ENCODE assay signal across 8 cellular contexts in genomic region chr19:12806242-12807131, GRCh38. TPM values are rescaled to one million over a fixed set of nuclear protein-coding genes. Genes with fewer than 3 reads are reported as not detected.
A peak's percentile ranks its signal among the peaks of the same experiment; 100 is the strongest.
DNase-seq lines count a peak whose midpoint lies in the region; ATAC-seq and TF ChIP-seq lines count a peak whose summit lies in the region.

Gene RNASEH2A, plus strand, starts transcription at chr19:12806584. Its CDS starts 90 bp downstream, at chr19:12806674.

- H3K36me3 Mint-ChIP-seq in neural progenitor cell = peaks cover 12% of the 10 kb centered on the region

- DNase-seq in DMS53 (lab: John Stamatoyannopoulos, UW) (peak; percentile 95), GM23248 (peak; percentile 97), SHP77 treated with DMSO at 0.1 percent for 48 hours (lab: John Stamatoyannopoulos, UW) (peak; percentile 80), foreskin keratinocyte (peak in 1 of 2 donors; percentile 72), neural progenitor cell (ENCODE audit: low spot score) (peak; percentile 97)
- peak; percentile 78 for DNase-seq in activated gamma-delta T cell treated with anti-CD3 and anti-CD28 coated beads, Interleukin-2, amount 50 U/mL, for 16 hours (ENCODE audit: low read depth)

- peak; percentile 84 for ATAC-seq in foreskin keratinocyte

- H3K9me3 ChIP-seq in GM23248 (ENCODE audit: low read depth) (no peaks in the 10 kb centered on the region), Loucy (ENCODE audit: insufficient read depth, low read depth, low read length) (no peaks in the 10 kb centered on the region), neural progenitor cell (ENCODE audit: low read depth) (no peaks in the 10 kb centered on the region), subcutaneous abdominal adipose tissue (ENCODE audit: control insufficient read depth in 5 of 5, low read length in 5 of 5) (no peaks in the 10 kb centered on the region)

- H3F3A ChIP-seq in GM23248 (ENCODE audit: insufficient read depth) (no peaks in the 10 kb centered on the region), Loucy (ENCODE audit: low read depth) (no peaks in the 10 kb centered on the region), neural progenitor cell (ENCODE audit: low read depth) (peaks cover 10% of the 10 kb centered on the region)

- WGBS in GM23248 (ENCODE audit: low coverage in 1 of 2, low lambda C conversion rate in 2 of 2, missing lambda C conversion rate in 2 of 2), 2 experiments = 4% methylated on average over 64 to 68 of the region's 68 CpGs

- peak within 1 kb of the TSS; percentile 95 for H2AFZ ChIP-seq in GM23248
- peak within 1 kb of the TSS; percentile 96 for H2AFZ ChIP-seq in Loucy (ENCODE audit: low read length)
- H2AFZ ChIP-seq in neural progenitor cell (replicated peaks) = peak within 1 kb of the TSS; percentile 94

- H3K79me2 ChIP-seq in GM23248 (ENCODE audit: insufficient read depth) (peaks cover 6% of the 10 kb centered on the region; the same call in 1 of the 2 replicates), Loucy (ENCODE audit: insufficient read depth, low read length) (peaks cover 23% of the 10 kb centered on the region), neural progenitor cell (ENCODE audit: low read depth) (peaks cover 16% of the 10 kb centered on the region)

- H3K27me3 Mint-ChIP-seq in neural progenitor cell (ENCODE audit: insufficient read depth, low read depth) = peaks cover 8% of the 10 kb centered on the region

- H3K4me1 Mint-ChIP-seq in neural progenitor cell = peaks cover 26% of the 10 kb centered on the region

- H3K4me3 Mint-ChIP-seq in neural progenitor cell = peak within 1 kb of the TSS; percentile 95

- H3K4me2 ChIP-seq in GM23248 (ENCODE audit: unreplicated experiment) = peak within 1 kb of the TSS; percentile 91
- peak within 1 kb of the TSS; percentile 94 for H3K4me2 ChIP-seq in Loucy (ENCODE audit: low read depth, low read length, poor library complexity, severe bottlenecking)
- H3K4me2 ChIP-seq in neural progenitor cell = peak within 1 kb of the TSS; percentile 95

- H3K36me3 ChIP-seq in GM23248 (ENCODE audit: low read depth) (no peaks in the 10 kb centered on the region), Loucy (ENCODE audit: insufficient read depth, low read length) (no peaks in the 10 kb centered on the region), neural progenitor cell (no peaks in the 10 kb centered on the region), subcutaneous abdominal adipose tissue (ENCODE audit: control insufficient read depth in 5 of 5, insufficient read depth in 5 of 5, low read length in 5 of 5) (peaks cover 0 to 10% (median 3%) of the 10 kb centered on the region in 5 donors)

- peak within 1 kb of the TSS; percentile 84 for H3K9ac ChIP-seq in GM23248
- peak within 1 kb of the TSS; percentile 93 for H3K9ac ChIP-seq in Loucy (ENCODE audit: low read depth, low read length, poor library complexity, severe bottlenecking)
- peak within 1 kb of the TSS; percentile 32 for H3K9ac ChIP-seq in neural progenitor cell
- peak within 1 kb of the TSS; percentile 38 to 90 (median 78) for H3K9ac ChIP-seq in subcutaneous abdominal adipose tissue (ENCODE audit: low read length in 5 of 5)

- H3K4me1 ChIP-seq in GM23248 (ENCODE audit: insufficient read depth) (no peaks in the 10 kb centered on the region), Loucy (ENCODE audit: insufficient read depth, low read length, poor library complexity, severe bottlenecking) (peaks cover 19% of the 10 kb centered on the region), foreskin keratinocyte (no peaks in the 10 kb centered on the region), neural progenitor cell (peaks cover 6% of the 10 kb centered on the region), subcutaneous abdominal adipose tissue (ENCODE audit: control insufficient read depth in 5 of 5, insufficient read depth in 5 of 5, low read length in 5 of 5) (peaks cover 3 to 29% (median 26%) of the 10 kb centered on the region in 5 donors)

- no peaks in the 10 kb centered on the region for H3K9me3 Mint-ChIP-seq in neural progenitor cell

- in situ Hi-C loops in GM23248 (cut with MboI) = no loop called here

- H3K27me3 ChIP-seq in GM23248 (replicated peaks; ENCODE audit: insufficient read depth) = no peaks in the 10 kb centered on the region
- H3K27me3 ChIP-seq in Loucy (ENCODE audit: insufficient read depth, low read length, poor library complexity, severe bottlenecking) = no peaks in the 10 kb centered on the region
- H3K27me3 ChIP-seq in foreskin keratinocyte = no peaks in the 10 kb centered on the region
- H3K27me3 ChIP-seq in neural progenitor cell = peaks cover 12% of the 10 kb centered on the region
- no peaks in the 10 kb centered on the region for H3K27me3 ChIP-seq in subcutaneous abdominal adipose tissue (ENCODE audit: control insufficient read depth in 5 of 5, insufficient read depth in 4 of 5, low read length in 5 of 5)

- peak within 1 kb of the TSS; percentile 90 for H3K4me3 ChIP-seq in GM23248
- peak within 1 kb of the TSS; percentile 94 for H3K4me3 ChIP-seq in Loucy (ENCODE audit: low read length, poor library complexity, severe bottlenecking)
- peak within 1 kb of the TSS; percentile 74 for H3K4me3 ChIP-seq in neural progenitor cell
- H3K4me3 ChIP-seq in subcutaneous abdominal adipose tissue (ENCODE audit: low read depth in 1 of 5, low read length in 5 of 5) = peak within 1 kb of the TSS; percentile 71 to 81 (median 75)

- H4K20me1 ChIP-seq in GM23248 (ENCODE audit: insufficient read depth) (no peaks in the 10 kb centered on the region), Loucy (ENCODE audit: insufficient read depth, low read length, poor library complexity, severe bottlenecking) (no peaks in the 10 kb centered on the region), neural progenitor cell (ENCODE audit: low read depth) (no peaks in the 10 kb centered on the region)

- no peaks in the 10 kb centered on the region for H3K9me2 ChIP-seq in GM23248 (ENCODE audit: insufficient read depth)
- no peaks in the 10 kb centered on the region for H3K9me2 ChIP-seq in Loucy (replicated peaks; ENCODE audit: low read depth, low read length)

- peak within 1 kb of the TSS; percentile 99 for H3K27ac Mint-ChIP-seq in neural progenitor cell

- TF ChIP-seq CTCF in Loucy (conservative IDR thresholded peaks at IDR 0.05; ENCODE audit: low read length) = 0 out of 2 replicates have a peak, but pooled peaks have one; percentile 11
- peak; percentile 15 for TF ChIP-seq CTCF in foreskin keratinocyte (conservative IDR thresholded peaks at IDR 0.05)
- peak; percentile 7 for TF ChIP-seq CTCF in neural progenitor cell (IDR thresholded peaks at IDR 0.05)

- H3K27ac ChIP-seq in GM23248 (no peak within 1 kb of the TSS), foreskin keratinocyte (no peak within 1 kb of the TSS), neural progenitor cell (no peak within 1 kb of the TSS), subcutaneous abdominal adipose tissue (ENCODE audit: low read depth, low read length) (peak within 1 kb of the TSS; percentile 30)

RNA-seq across cellular contexts. Expression of gene RNASEH2A, which starts in this region (rescaled TPM):
- total RNA-seq in GM23248 (2014; rRNA removed; shearing (Covaris generic)) = 8.2 and 16.9 TPM in 2 replicates
- polyA plus RNA-seq in GM23248 (2016; fragmentation: Nextera tagmentation; extraction: Ambion mirVana) (23.8 and 32.3 TPM in 2 replicates), foreskin keratinocyte (54.8 and 56.1 TPM in 2 replicates)
- total RNA-seq in foreskin keratinocyte (46.6 and 49.4 TPM in 2 replicates), neural progenitor cell (ENCODE audit: low replicate concordance) (60.3 and 61.3 TPM in 2 replicates)

Comparison
In these comparisons a context has a peak if more than half of its experiments do, and no peak if none do; other contexts are left out.
1. H3K9ac ChIP-seq: peak in every context shown above with its lines; median percentile 93 in Loucy; 84 in GM23248; 78 in subcutaneous abdominal adipose tissue; 32 in neural progenitor cell.